ENCODE assay signal across 1 cellular context in genomic region chr12:93215290-93215678, GRCh38.
TF ChIP-seq lines count a peak whose summit lies in the region.

No MANE protein-coding gene starts in this region.

TF ChIP-seq in HepG2, 621 proteins besides CTCF, POLR2A, EP300 and RAD21 (continued from another document):
- TF ChIP-seq, protein P1, sequence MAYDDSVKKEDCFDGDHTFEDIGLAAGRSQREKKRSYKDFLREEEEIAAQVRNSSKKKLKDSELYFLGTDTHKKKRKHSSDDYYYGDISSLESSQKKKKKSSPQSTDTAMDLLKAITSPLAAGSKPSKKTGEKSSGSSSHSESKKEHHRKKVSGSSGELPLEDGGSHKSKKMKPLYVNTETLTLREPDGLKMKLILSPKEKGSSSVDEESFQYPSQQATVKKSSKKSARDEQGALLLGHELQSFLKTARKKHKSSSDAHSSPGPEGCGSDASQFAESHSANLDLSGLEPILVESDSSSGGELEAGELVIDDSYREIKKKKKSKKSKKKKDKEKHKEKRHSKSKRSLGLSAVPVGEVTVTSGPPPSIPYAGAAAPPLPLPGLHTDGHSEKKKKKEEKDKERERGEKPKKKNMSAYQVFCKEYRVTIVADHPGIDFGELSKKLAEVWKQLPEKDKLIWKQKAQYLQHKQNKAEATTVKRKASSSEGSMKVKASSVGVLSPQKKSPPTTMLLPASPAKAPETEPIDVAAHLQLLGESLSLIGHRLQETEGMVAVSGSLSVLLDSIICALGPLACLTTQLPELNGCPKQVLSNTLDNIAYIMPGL (CRISPR knock-in tag; IDR thresholded peaks at IDR 0.05; ENCODE audit: borderline replicate concordance in 1 of 2, low read depth in 1 of 2) = no peak
- TF ChIP-seq KLF12 (CRISPR knock-in tag; IDR thresholded peaks at IDR 0.05; ENCODE audit: borderline replicate concordance) = 0 out of 2 replicates have a peak, but pooled peaks have one; percentile 8
- TF ChIP-seq, protein P2, sequence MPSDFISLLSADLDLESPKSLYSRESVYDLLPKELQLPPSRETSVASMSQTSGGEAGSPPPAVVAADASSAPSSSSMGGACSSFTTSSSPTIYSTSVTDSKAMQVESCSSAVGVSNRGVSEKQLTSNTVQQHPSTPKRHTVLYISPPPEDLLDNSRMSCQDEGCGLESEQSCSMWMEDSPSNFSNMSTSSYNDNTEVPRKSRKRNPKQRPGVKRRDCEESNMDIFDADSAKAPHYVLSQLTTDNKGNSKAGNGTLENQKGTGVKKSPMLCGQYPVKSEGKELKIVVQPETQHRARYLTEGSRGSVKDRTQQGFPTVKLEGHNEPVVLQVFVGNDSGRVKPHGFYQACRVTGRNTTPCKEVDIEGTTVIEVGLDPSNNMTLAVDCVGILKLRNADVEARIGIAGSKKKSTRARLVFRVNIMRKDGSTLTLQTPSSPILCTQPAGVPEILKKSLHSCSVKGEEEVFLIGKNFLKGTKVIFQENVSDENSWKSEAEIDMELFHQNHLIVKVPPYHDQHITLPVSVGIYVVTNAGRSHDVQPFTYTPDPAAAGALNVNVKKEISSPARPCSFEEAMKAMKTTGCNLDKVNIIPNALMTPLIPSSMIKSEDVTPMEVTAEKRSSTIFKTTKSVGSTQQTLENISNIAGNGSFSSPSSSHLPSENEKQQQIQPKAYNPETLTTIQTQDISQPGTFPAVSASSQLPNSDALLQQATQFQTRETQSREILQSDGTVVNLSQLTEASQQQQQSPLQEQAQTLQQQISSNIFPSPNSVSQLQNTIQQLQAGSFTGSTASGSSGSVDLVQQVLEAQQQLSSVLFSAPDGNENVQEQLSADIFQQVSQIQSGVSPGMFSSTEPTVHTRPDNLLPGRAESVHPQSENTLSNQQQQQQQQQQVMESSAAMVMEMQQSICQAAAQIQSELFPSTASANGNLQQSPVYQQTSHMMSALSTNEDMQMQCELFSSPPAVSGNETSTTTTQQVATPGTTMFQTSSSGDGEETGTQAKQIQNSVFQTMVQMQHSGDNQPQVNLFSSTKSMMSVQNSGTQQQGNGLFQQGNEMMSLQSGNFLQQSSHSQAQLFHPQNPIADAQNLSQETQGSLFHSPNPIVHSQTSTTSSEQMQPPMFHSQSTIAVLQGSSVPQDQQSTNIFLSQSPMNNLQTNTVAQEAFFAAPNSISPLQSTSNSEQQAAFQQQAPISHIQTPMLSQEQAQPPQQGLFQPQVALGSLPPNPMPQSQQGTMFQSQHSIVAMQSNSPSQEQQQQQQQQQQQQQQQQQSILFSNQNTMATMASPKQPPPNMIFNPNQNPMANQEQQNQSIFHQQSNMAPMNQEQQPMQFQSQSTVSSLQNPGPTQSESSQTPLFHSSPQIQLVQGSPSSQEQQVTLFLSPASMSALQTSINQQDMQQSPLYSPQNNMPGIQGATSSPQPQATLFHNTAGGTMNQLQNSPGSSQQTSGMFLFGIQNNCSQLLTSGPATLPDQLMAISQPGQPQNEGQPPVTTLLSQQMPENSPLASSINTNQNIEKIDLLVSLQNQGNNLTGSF (CRISPR knock-in tag; IDR thresholded peaks at IDR 0.05) = no peak
- TF ChIP-seq PPARG (CRISPR knock-in tag; conservative IDR thresholded peaks at IDR 0.05) = peak; percentile 31; the same call in 1 of the 2 replicates
- 0 out of 2 replicates have a peak, but pooled peaks have one; percentile 48 for TF ChIP-seq ZNF501 (CRISPR knock-in tag; IDR thresholded peaks at IDR 0.05)
- no peak for TF ChIP-seq ZNF781 (CRISPR knock-in tag; IDR thresholded peaks at IDR 0.05; ENCODE audit: borderline replicate concordance, not compliant biosample characterization)
- no peak for TF ChIP-seq ZNF597 (CRISPR knock-in tag; IDR thresholded peaks at IDR 0.05)
